ENCODE assay signal across 1 cellular context in the genomic region with DNA sequence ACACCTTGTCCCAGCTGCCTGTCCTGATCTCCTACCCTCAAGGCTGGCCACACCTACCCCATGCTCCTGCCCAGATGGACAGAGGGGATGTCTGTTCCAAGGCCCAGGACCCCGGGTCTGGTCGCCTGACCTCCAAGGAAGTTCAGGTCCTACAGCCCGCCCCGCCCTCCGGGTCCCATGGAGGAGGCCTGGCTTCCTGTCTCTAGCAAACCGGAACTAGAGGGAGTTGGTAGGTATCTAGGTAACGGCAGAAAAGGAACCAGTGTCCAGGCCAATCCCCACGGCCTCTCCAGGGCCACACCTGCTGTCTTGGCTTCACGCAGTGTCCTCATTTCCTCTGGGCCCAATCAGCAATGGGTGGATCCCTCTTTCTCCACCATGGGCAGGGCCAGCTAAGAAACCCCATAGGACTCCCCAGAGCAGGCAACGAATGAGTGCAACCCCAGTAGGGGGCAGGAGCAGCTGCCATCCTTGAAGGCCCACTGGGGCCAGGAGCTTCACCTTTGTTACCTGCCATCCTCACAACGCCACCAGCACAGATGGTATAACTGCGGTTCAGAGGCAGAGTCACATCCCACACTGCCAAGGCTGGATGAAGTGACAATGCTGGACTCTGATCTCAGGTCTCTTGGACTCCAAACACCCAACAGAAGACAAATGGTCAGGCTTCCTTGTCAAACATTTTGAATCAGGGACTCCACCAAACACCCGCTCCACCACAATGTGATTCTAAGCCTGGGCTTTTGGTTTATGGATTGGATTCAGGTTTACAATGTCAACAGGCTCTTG.
TF ChIP-seq lines count a peak whose summit lies in the region.

No MANE protein-coding gene starts in this region.

TF ChIP-seq in SK-N-SH, 30 proteins besides CTCF, POLR2A, EP300 and RAD21 (continued from another document):
- TF ChIP-seq, protein P1, sequence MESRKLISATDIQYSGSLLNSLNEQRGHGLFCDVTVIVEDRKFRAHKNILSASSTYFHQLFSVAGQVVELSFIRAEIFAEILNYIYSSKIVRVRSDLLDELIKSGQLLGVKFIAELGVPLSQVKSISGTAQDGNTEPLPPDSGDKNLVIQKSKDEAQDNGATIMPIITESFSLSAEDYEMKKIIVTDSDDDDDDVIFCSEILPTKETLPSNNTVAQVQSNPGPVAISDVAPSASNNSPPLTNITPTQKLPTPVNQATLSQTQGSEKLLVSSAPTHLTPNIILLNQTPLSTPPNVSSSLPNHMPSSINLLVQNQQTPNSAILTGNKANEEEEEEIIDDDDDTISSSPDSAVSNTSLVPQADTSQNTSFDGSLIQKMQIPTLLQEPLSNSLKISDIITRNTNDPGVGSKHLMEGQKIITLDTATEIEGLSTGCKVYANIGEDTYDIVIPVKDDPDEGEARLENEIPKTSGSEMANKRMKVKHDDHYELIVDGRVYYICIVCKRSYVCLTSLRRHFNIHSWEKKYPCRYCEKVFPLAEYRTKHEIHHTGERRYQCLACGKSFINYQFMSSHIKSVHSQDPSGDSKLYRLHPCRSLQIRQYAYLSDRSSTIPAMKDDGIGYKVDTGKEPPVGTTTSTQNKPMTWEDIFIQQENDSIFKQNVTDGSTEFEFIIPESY (IDR thresholded peaks at IDR 0.05; ENCODE audit: borderline replicate concordance, low read depth), result no peak
- TF ChIP-seq ELF1 (IDR thresholded peaks at IDR 0.05), result no peak
- TF ChIP-seq TAF1 (IDR thresholded peaks at IDR 0.05; ENCODE audit: borderline replicate concordance, low read depth, low read length), result no peak
- TF ChIP-seq SMC3 (IDR thresholded peaks at IDR 0.05; ENCODE audit: low read depth, low read length), result no peak
- no peak for TF ChIP-seq YY1 (IDR thresholded peaks at IDR 0.05; ENCODE audit: low read depth)
- TF ChIP-seq, protein P2, sequence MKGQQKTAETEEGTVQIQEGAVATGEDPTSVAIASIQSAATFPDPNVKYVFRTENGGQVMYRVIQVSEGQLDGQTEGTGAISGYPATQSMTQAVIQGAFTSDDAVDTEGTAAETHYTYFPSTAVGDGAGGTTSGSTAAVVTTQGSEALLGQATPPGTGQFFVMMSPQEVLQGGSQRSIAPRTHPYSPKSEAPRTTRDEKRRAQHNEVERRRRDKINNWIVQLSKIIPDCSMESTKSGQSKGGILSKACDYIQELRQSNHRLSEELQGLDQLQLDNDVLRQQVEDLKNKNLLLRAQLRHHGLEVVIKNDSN (IDR thresholded peaks at IDR 0.05; ENCODE audit: borderline replicate concordance, low read depth), result no peak
- TF ChIP-seq POLR2AphosphoS5 (IDR thresholded peaks at IDR 0.05; ENCODE audit: low read depth, low read length), result no peak
- TF ChIP-seq MXI1 (IDR thresholded peaks at IDR 0.05; ENCODE audit: low read depth, low read length), result no peak
- TF ChIP-seq, protein P3, sequence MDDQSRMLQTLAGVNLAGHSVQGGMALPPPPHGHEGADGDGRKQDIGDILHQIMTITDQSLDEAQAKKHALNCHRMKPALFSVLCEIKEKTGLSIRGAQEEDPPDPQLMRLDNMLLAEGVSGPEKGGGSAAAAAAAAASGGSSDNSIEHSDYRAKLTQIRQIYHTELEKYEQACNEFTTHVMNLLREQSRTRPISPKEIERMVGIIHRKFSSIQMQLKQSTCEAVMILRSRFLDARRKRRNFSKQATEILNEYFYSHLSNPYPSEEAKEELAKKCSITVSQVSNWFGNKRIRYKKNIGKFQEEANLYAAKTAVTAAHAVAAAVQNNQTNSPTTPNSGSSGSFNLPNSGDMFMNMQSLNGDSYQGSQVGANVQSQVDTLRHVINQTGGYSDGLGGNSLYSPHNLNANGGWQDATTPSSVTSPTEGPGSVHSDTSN (IDR thresholded peaks at IDR 0.05), result no peak
- TF ChIP-seq, protein P4, sequence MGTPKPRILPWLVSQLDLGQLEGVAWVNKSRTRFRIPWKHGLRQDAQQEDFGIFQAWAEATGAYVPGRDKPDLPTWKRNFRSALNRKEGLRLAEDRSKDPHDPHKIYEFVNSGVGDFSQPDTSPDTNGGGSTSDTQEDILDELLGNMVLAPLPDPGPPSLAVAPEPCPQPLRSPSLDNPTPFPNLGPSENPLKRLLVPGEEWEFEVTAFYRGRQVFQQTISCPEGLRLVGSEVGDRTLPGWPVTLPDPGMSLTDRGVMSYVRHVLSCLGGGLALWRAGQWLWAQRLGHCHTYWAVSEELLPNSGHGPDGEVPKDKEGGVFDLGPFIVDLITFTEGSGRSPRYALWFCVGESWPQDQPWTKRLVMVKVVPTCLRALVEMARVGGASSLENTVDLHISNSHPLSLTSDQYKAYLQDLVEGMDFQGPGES (IDR thresholded peaks at IDR 0.05; ENCODE audit: low read depth, low read length), result no peak
- TF ChIP-seq, protein P5, sequence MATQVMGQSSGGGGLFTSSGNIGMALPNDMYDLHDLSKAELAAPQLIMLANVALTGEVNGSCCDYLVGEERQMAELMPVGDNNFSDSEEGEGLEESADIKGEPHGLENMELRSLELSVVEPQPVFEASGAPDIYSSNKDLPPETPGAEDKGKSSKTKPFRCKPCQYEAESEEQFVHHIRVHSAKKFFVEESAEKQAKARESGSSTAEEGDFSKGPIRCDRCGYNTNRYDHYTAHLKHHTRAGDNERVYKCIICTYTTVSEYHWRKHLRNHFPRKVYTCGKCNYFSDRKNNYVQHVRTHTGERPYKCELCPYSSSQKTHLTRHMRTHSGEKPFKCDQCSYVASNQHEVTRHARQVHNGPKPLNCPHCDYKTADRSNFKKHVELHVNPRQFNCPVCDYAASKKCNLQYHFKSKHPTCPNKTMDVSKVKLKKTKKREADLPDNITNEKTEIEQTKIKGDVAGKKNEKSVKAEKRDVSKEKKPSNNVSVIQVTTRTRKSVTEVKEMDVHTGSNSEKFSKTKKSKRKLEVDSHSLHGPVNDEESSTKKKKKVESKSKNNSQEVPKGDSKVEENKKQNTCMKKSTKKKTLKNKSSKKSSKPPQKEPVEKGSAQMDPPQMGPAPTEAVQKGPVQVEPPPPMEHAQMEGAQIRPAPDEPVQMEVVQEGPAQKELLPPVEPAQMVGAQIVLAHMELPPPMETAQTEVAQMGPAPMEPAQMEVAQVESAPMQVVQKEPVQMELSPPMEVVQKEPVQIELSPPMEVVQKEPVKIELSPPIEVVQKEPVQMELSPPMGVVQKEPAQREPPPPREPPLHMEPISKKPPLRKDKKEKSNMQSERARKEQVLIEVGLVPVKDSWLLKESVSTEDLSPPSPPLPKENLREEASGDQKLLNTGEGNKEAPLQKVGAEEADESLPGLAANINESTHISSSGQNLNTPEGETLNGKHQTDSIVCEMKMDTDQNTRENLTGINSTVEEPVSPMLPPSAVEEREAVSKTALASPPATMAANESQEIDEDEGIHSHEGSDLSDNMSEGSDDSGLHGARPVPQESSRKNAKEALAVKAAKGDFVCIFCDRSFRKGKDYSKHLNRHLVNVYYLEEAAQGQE (IDR thresholded peaks at IDR 0.05; ENCODE audit: low read depth, low read length), result no peak
